In genomic region chr15:84834969-84835368, GRCh38 we compare ENCODE assay signal across 18 cellular contexts. TPM values are rescaled to one million over a fixed set of nuclear protein-coding genes. Genes with fewer than 3 reads are reported as not detected.
DNase-seq lines count a peak whose midpoint lies in the region; ATAC-seq and TF ChIP-seq lines count a peak whose summit lies in the region.
"Had no signal": no experiment of that assay in that cellular context is flagged by ENCODE, and none has a peak within 500 bp of the region (broad histone marks: within the 10 kb centered on the region; RNA-seq: fewer than 3 reads in every experiment).

No MANE protein-coding gene starts in this region.

- 66 to 70% methylated on average over 5 of the region's 5 CpGs for WGBS in heart right ventricle, 2 donors

- no peaks in the 10 kb centered on the region for H3K9me3 Mint-ChIP-seq in naive thymus-derived CD4-positive, alpha-beta T cell
- H3K9me3 Mint-ChIP-seq in stimulated activated naive CD8-positive, alpha-beta T cell treated with anti-CD3 and anti-CD28 coated beads, Interleukin-15, amount 100 ng/mL, for 72 hours, result no peaks in the 10 kb centered on the region
- H3K9me3 Mint-ChIP-seq: H9 had no signal

- H3K36me3 Mint-ChIP-seq in naive thymus-derived CD4-positive, alpha-beta T cell, result no peaks in the 10 kb centered on the region

- intact Hi-C loops in heart right ventricle (cut with DNase I), result loop anchor here in 1 of 10 donors (5.0 kb wide), 1 partner anchor 82 kb away; no protein-coding TSS in a partner anchor
- intact Hi-C loops in naive thymus-derived CD4-positive, alpha-beta T cell (cut with micrococcal nuclease), result no loop called here

- peaks cover 27 to 100% (median 86%) of the 10 kb centered on the region in 9 donors for H3K4me1 ChIP-seq in heart right ventricle
- peaks cover 57 to 69% of the 10 kb centered on the region in 2 experiments for H3K4me1 ChIP-seq in neutrophil (ENCODE audit: control insufficient read depth in 1 of 2, insufficient read depth in 1 of 2, low read depth in 1 of 2, low read length in 1 of 2)
- H3K4me1 ChIP-seq in naive thymus-derived CD4-positive, alpha-beta T cell (ENCODE audit: control insufficient read depth in 2 of 2, insufficient read depth in 2 of 2, low read length in 2 of 2), result no peaks in the 10 kb centered on the region
- H3K4me1 ChIP-seq: SJSA1 had no signal

- no peak overlapping the region for H3K4me3 ChIP-seq in heart right ventricle
- no peak overlapping the region for H3K4me3 ChIP-seq in neutrophil (ENCODE audit: low read depth in 1 of 2, low read length in 1 of 2)
- H3K4me3 ChIP-seq in naive thymus-derived CD4-positive, alpha-beta T cell (ENCODE audit: low read length), result no peak overlapping the region
- H3K4me3 ChIP-seq: SJSA1 had no signal

- ATAC-seq in heart right ventricle, result peak in 5 of 8 donors; percentile 4 to 25 (median 8)
- no peak for ATAC-seq in naive thymus-derived CD4-positive, alpha-beta T cell
- no peak for ATAC-seq in stimulated activated naive CD8-positive, alpha-beta T cell treated with anti-CD3 and anti-CD28 coated beads, Interleukin-15, amount 100 ng/mL, for 72 hours

- no peaks in the 10 kb centered on the region for H3K27me3 ChIP-seq in heart right ventricle
- H3K27me3 ChIP-seq in neutrophil, result no peaks in the 10 kb centered on the region
- no peaks in the 10 kb centered on the region for H3K27me3 ChIP-seq in naive thymus-derived CD4-positive, alpha-beta T cell (ENCODE audit: control insufficient read depth in 2 of 2, insufficient read depth in 2 of 2, low read length in 2 of 2)
- H3K27me3 ChIP-seq: SJSA1 had no signal

- TF ChIP-seq CTCF in heart right ventricle (IDR thresholded peaks at IDR 0.05), result no peak
- no peak for TF ChIP-seq CTCF in neutrophil (IDR thresholded peaks at IDR 0.05)

- CTCF ChIA-PET in naive thymus-derived CD4-positive, alpha-beta T cell (lab: Charles Lee), result no interaction called here

- POLR2A ChIA-PET in naive thymus-derived CD4-positive, alpha-beta T cell (lab: Charles Lee), result no interaction called here

- H3K4me1 Mint-ChIP-seq in naive thymus-derived CD4-positive, alpha-beta T cell, result no peaks in the 10 kb centered on the region
- H3K4me1 Mint-ChIP-seq in stimulated activated naive CD8-positive, alpha-beta T cell treated with anti-CD3 and anti-CD28 coated beads, Interleukin-15, amount 100 ng/mL, for 72 hours, result no peaks in the 10 kb centered on the region
- H3K4me1 Mint-ChIP-seq: H9 had no signal

- H3K4me3 Mint-ChIP-seq in naive thymus-derived CD4-positive, alpha-beta T cell, result no peak overlapping the region
- H3K4me3 Mint-ChIP-seq in stimulated activated naive CD8-positive, alpha-beta T cell treated with anti-CD3 and anti-CD28 coated beads, Interleukin-15, amount 100 ng/mL, for 72 hours, result no peak overlapping the region
- H3K4me3 Mint-ChIP-seq: H9 had no signal

- H3K9me3 ChIP-seq in heart right ventricle (no peaks in the 10 kb centered on the region), neutrophil (no peaks in the 10 kb centered on the region)
- H3K9me3 ChIP-seq in naive thymus-derived CD4-positive, alpha-beta T cell (ENCODE audit: control insufficient read depth in 2 of 3, low read length in 3 of 3), result no peaks in the 10 kb centered on the region
- H3K9me3 ChIP-seq: SJSA1 had no signal

- H3K27me3 Mint-ChIP-seq in naive thymus-derived CD4-positive, alpha-beta T cell, result peaks cover 0 to 31% (median 5%) of the 10 kb centered on the region in 5 donors
- H3K27me3 Mint-ChIP-seq in stimulated activated naive CD8-positive, alpha-beta T cell treated with anti-CD3 and anti-CD28 coated beads, Interleukin-15, amount 100 ng/mL, for 72 hours, result peaks cover 9% of the 10 kb centered on the region

- DNase-seq in activated CD8-positive, alpha-beta memory T cell treated with anti-CD3 and anti-CD28 coated beads, Interleukin-2, amount 50 U/mL, for 48 hours, result peak; percentile 34
- DNase-seq in activated CD8-positive, alpha-beta memory T cell treated with anti-CD3 and anti-CD28 coated beads, Interleukin-2, amount 50 U/mL, for 4 hours, result no peak
- DNase-seq in heart right ventricle (no peak), NCI-H1417 (lab: John Stamatoyannopoulos, UW) (no peak), G401 (ENCODE audit: low spot score) (no peak)
- DNase-seq in naive thymus-derived CD4-positive, alpha-beta T cell, result no peak
- DNase-seq in stimulated activated naive CD8-positive, alpha-beta T cell treated with anti-CD3 and anti-CD28 coated beads, Interleukin-15, amount 100 ng/mL, for 72 hours, result no peak
- DNase-seq: C1 segment of cervical spinal cord, H9, Karpas-422, NCI-H1105 treated with DMSO at 0.1 percent for 48 hours, NCI-H187 treated with DMSO at 0.1 percent for 48 hours, NCI-H524 had no signal

- H3K27ac ChIP-seq in heart right ventricle, result peak overlapping the region; percentile 69 to 99 (median 94)
- peak overlapping the region; percentile 46 for H3K27ac ChIP-seq in neutrophil
- no peak overlapping the region for H3K27ac ChIP-seq in naive thymus-derived CD4-positive, alpha-beta T cell (ENCODE audit: low read depth, low read length)
- H3K27ac ChIP-seq: SJSA1 had no signal

- no peak overlapping the region for H3K27ac Mint-ChIP-seq in naive thymus-derived CD4-positive, alpha-beta T cell
- H3K27ac Mint-ChIP-seq in stimulated activated naive CD8-positive, alpha-beta T cell treated with anti-CD3 and anti-CD28 coated beads, Interleukin-15, amount 100 ng/mL, for 72 hours, result no peak overlapping the region

- H3K36me3 ChIP-seq in heart right ventricle (peaks cover 0 to 57% (median 6%) of the 10 kb centered on the region in 9 donors), neutrophil (no peaks in the 10 kb centered on the region)
- H3K36me3 ChIP-seq in naive thymus-derived CD4-positive, alpha-beta T cell (ENCODE audit: control insufficient read depth in 2 of 3, insufficient read depth in 3 of 3, low read length in 3 of 3), result no peaks in the 10 kb centered on the region
- H3K36me3 ChIP-seq: SJSA1 had no signal

- in situ Hi-C loops in G401 (cut with HindIII; ENCODE audit: low sequenced_read_pairs), result loop anchor here (10.0 kb wide), 2 partner anchors 60 to 210 kb away; no protein-coding TSS in a partner anchor

RNA-seq across cellular contexts. Expression of gene ALPK3, which starts 17.8 kb away (rescaled TPM):
- total RNA-seq in heart right ventricle, result 100 to 1,000 TPM; 112 to 268 (median 191) TPM
- 100 to 1,000 TPM in 1 of 2 donors, 10 to 100 TPM in 1; 35.1 to 110 TPM for polyA plus RNA-seq in heart right ventricle
- under 1 TPM; 0.19 to 0.30 (median 0.20) TPM for total RNA-seq in naive thymus-derived CD4-positive, alpha-beta T cell
- polyA plus RNA-seq in naive thymus-derived CD4-positive, alpha-beta T cell, result under 1 TPM in 1 of 2 donors, not detected in 1; 0.02 TPM
- 0.06 and 0.20 TPM in 2 replicates for total RNA-seq in G401 (2014; rRNA removed; shearing (Covaris generic))

RNA-seq across cellular contexts. Expression of gene SLC28A1, which starts 49.5 kb away (rescaled TPM):
- 1 to 10 TPM in 8 of 10 donors, under 1 TPM in 2; 0.26 to 2.2 (median 1.6) TPM for total RNA-seq in heart right ventricle
- polyA plus RNA-seq in heart right ventricle, result 1 to 10 TPM in 1 of 2 donors, under 1 TPM in 1; 0.07 to 1.3 TPM
- total RNA-seq in naive thymus-derived CD4-positive, alpha-beta T cell, result not detected
- polyA plus RNA-seq in naive thymus-derived CD4-positive, alpha-beta T cell, result not detected
- total RNA-seq in G401 (2014; rRNA removed; shearing (Covaris generic)), result not detected in 2 replicates
- total RNA-seq: A172, OCI-LY7, RPMI7951, SJSA1 had no signal

Comparison
In these comparisons a context has a peak if more than half of its experiments do, and no peak if none do; other contexts are left out.
1. ATAC-seq: peak in heart right ventricle (5 of 8); none in naive thymus-derived CD4-positive, alpha-beta T cell (single experiment) and stimulated activated naive CD8-positive, alpha-beta T cell treated with anti-CD3 and anti-CD28 coated beads, Interleukin-15, amount 100 ng/mL, for 72 hours (single experiment).
2. RNA of gene ALPK3, which starts 17.8 kb away (total RNA-seq): 112 to 268 TPM in heart right ventricle; 0.06 to 0.20 TPM in G401 and 0.19 to 0.30 TPM in naive thymus-derived CD4-positive, alpha-beta T cell; every median in the first group is over 10 times any median in the second.